In genomic region chr15:81589671-81590070, GRCh38 we compare ENCODE assay signal across 7 cellular contexts.
"Had no signal": no experiment of that assay in that cellular context is flagged by ENCODE, and none has a peak within 500 bp of the region (broad histone marks: within the 10 kb centered on the region; RNA-seq: fewer than 3 reads in every experiment).

No MANE protein-coding gene starts in this region.

- H3K4me3 ChIP-seq: GM23248, HAP-1 had no signal

- H3K4me1 ChIP-seq: HAP-1 had no signal

- DNase-seq: GM23248, GOT3, H7, HFFc6, KBM-7 had no signal

- H3K36me3 ChIP-seq: HAP-1 had no signal

- H2AFZ ChIP-seq: GM23248 had no signal

- H3K27ac ChIP-seq: GM23248, HL-60 had no signal

- H3K9ac ChIP-seq: GM23248 had no signal
